ENCODE assay signal across 12 cellular contexts in the genomic region with DNA sequence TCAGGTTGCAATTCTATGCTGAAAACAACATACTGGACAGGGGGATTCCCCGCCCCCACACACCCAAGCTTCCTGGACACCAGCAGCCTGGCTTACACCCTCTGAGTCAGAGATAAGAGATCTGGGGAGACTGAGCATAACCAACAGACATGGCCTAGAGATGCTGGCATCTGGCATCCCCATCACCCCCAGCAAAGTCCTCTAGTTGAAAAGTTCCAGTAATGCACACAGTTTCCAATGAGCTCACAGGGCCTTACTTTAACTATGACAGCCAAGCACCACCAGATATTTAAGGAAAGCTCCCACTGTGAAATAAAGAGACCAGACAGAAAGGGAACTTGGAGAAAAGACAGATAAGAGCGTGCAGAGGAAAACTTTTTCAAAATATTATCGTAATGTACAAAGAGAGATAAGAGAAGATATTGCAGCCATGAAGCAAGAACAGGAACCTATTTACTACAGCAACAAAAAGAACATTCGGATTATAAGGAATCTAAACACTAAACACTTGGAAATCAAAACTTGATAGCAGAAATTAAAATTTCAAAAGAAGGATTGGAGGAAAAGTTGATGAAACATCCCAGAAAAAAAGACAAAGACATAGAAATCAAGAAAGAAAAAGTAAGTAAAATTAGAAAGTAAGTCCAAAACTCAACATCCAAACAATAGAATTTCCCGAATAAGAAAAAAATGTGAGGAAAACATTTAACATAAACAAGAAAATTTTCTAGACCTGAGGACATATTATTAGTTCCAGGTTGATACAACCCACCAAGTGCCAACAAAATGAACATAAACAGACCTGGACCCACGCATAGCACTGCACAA. TPM values are rescaled to one million over a fixed set of nuclear protein-coding genes. Genes with fewer than 3 reads are reported as not detected.
DNase-seq lines count a peak whose midpoint lies in the region; ATAC-seq and TF ChIP-seq lines count a peak whose summit lies in the region.
"Had no signal": no experiment of that assay in that cellular context is flagged by ENCODE, and none has a peak within 500 bp of the region (broad histone marks: within the 10 kb centered on the region; RNA-seq: fewer than 3 reads in every experiment).

No MANE protein-coding gene starts in this region.

- no peak overlapping the region for H3K4me3 ChIP-seq in fibroblast of lung (replicated peaks in 1 of 4; ENCODE audit: control extremely low read depth in 1 of 4, insufficient read depth in 1 of 4, low read depth in 3 of 4, low read length in 4 of 4)
- H3K4me3 ChIP-seq: heart left ventricle had no signal

- ATAC-seq in GM21576 (IDR thresholded peaks at IDR 0.05; ENCODE audit: unreplicated experiment): no peak
- no peak for ATAC-seq in Right ventricle myocardium superior (ENCODE audit: poor library complexity)
- ATAC-seq: heart left ventricle had no signal

- intact Hi-C loops in Right ventricle myocardium superior (cut with DNase I): no loop called here

- no peaks in the 10 kb centered on the region for H3K4me1 ChIP-seq in fibroblast of lung (ENCODE audit: control insufficient read depth, extremely low read depth, insufficient read depth, low read length)

- H3K27ac ChIP-seq in fibroblast of lung (ENCODE audit: insufficient read depth, low read length): no peak overlapping the region
- H3K27ac ChIP-seq: heart left ventricle had no signal

- DNase-seq in activated CD4-positive, alpha-beta T cell treated with anti-CD3 and anti-CD28 coated beads for 4 hours: peak; percentile 16 to 37
- no peak for DNase-seq in activated CD4-positive, alpha-beta T cell treated with anti-CD3 and anti-CD28 coated beads, Interleukin-2, amount 50 U/mL, for 1 hour
- DNase-seq in activated CD4-positive, alpha-beta T cell treated with anti-CD3 and anti-CD28 coated beads, Interleukin-2, amount 50 U/mL, for 48 hours: peak; percentile 70 to 79
- DNase-seq in fibroblast of lung (ENCODE audit: low read depth in 2 of 2) (peak; percentile 10 to 76), Right ventricle myocardium superior (no peak), DMS153 treated with DMSO at 0.1 percent for 48 hours (lab: John Stamatoyannopoulos, UW; ENCODE audit: unreplicated experiment) (no peak)
- peak; percentile 25 for DNase-seq in stimulated activated CD8-positive, alpha-beta memory T cell treated with anti-CD3 and anti-CD28 coated beads, Interleukin-7, amount 100 ng/mL, for 24 hours (ENCODE audit: low read depth)
- DNase-seq: amniotic stem cell, heart left ventricle, NCI-H1092, nephron progenitor cell had no signal

- H3K79me2 ChIP-seq in fibroblast of lung (ENCODE audit: control insufficient read depth, insufficient read depth, low read length): no peaks in the 10 kb centered on the region

- no peak overlapping the region for H3K9ac ChIP-seq in fibroblast of lung (ENCODE audit: insufficient read depth, low read length)

- peaks cover 4% of the 10 kb centered on the region for H3K27me3 ChIP-seq in fibroblast of lung (ENCODE audit: control insufficient read depth, insufficient read depth, low read length)

- no peaks in the 10 kb centered on the region for H3K9me3 ChIP-seq in fibroblast of lung (ENCODE audit: control insufficient read depth, insufficient read depth, low read depth, low read length)
- H3K9me3 ChIP-seq: heart left ventricle had no signal

- H4K20me1 ChIP-seq in fibroblast of lung (ENCODE audit: control insufficient read depth, extremely low read depth, insufficient read depth, low read length): no peaks in the 10 kb centered on the region

- TF ChIP-seq CTCF in fibroblast of lung (conservative IDR thresholded peaks at IDR 0.05 in 1 of 2, IDR thresholded peaks at IDR 0.05 in 1 of 2; ENCODE audit: low read depth in 1 of 2, low read length in 2 of 2): no peak

- no peak overlapping the region for H3K4me2 ChIP-seq in fibroblast of lung (ENCODE audit: extremely low read depth, insufficient read depth, low read length)

- no peak overlapping the region for H2AFZ ChIP-seq in fibroblast of lung (ENCODE audit: low read length)

- no peaks in the 10 kb centered on the region for H3K36me3 ChIP-seq in fibroblast of lung (ENCODE audit: control insufficient read depth, insufficient read depth, low read length)
- H3K36me3 ChIP-seq: heart left ventricle had no signal

RNA-seq across cellular contexts. Expression of gene ALOX15, which starts 17.2 kb away (rescaled TPM):
- total RNA-seq in fibroblast of lung (not detected in 2 replicates), Right ventricle myocardium superior (not detected)
- not detected in 2 replicates for polyA plus RNA-seq in fibroblast of lung
- polyA plus RNA-seq in fibroblast of lung (2012): not detected in 2 replicates
- polyA minus RNA-seq in fibroblast of lung (ENCODE audit: low replicate concordance): not detected in 2 replicates
- polyA plus RNA-seq: heart left ventricle had no signal

RNA-seq across cellular contexts. Expression of gene PELP1, which starts 45.2 kb away (rescaled TPM):
- total RNA-seq in fibroblast of lung (16.0 and 16.4 TPM in 2 replicates), Right ventricle myocardium superior (39.3 TPM)
- 8.6 and 13.1 TPM in 2 replicates for polyA plus RNA-seq in fibroblast of lung
- 21.3 and 28.9 TPM in 2 replicates for polyA plus RNA-seq in fibroblast of lung (2012)
- polyA minus RNA-seq in fibroblast of lung (ENCODE audit: low replicate concordance): 84.2 and 148 TPM in 2 replicates

RNA-seq across cellular contexts. Expression of gene ARRB2, which starts 51.7 kb away (rescaled TPM):
- 2.8 and 3.3 TPM in 2 replicates for total RNA-seq in fibroblast of lung
- polyA plus RNA-seq in fibroblast of lung: 4.6 and 8.3 TPM in 2 replicates
- 9.1 and 13.7 TPM in 2 replicates for polyA plus RNA-seq in fibroblast of lung (2012)
- polyA minus RNA-seq in fibroblast of lung (ENCODE audit: low replicate concordance): 19.5 and 23.8 TPM in 2 replicates
- 23.4 TPM for total RNA-seq in Right ventricle myocardium superior

Comparison
In these comparisons a context has a peak if more than half of its experiments do, and no peak if none do; other contexts are left out.
1. DNase-seq: peak in activated CD4-positive, alpha-beta T cell treated with anti-CD3 and anti-CD28 coated beads for 4 hours (2 of 2), activated CD4-positive, alpha-beta T cell treated with anti-CD3 and anti-CD28 coated beads, Interleukin-2, amount 50 U/mL, for 48 hours (2 of 2), fibroblast of lung (2 of 2) and stimulated activated CD8-positive, alpha-beta memory T cell treated with anti-CD3 and anti-CD28 coated beads, Interleukin-7, amount 100 ng/mL, for 24 hours (single experiment); none in activated CD4-positive, alpha-beta T cell treated with anti-CD3 and anti-CD28 coated beads, Interleukin-2, amount 50 U/mL, for 1 hour (single experiment), Right ventricle myocardium superior (single experiment) and DMS153 treated with DMSO at 0.1 percent for 48 hours (single experiment).